23 cellular contexts compared by ENCODE assay signal in genomic region chr5:77266291-77266690, GRCh38. TPM values are rescaled to one million over a fixed set of nuclear protein-coding genes. Genes with fewer than 3 reads are reported as not detected.
DNase-seq lines count a peak whose midpoint lies in the region; ATAC-seq and TF ChIP-seq lines count a peak whose summit lies in the region.
"Had no signal": no experiment of that assay in that cellular context is flagged by ENCODE, and none has a peak within 500 bp of the region (broad histone marks: within the 10 kb centered on the region; RNA-seq: fewer than 3 reads in every experiment).

No MANE protein-coding gene starts in this region.

- H3K36me3 ChIP-seq in HEK293 (ENCODE audit: control insufficient read depth in 2 of 2, insufficient read depth in 1 of 2, low read length in 2 of 2) = no peaks in the 10 kb centered on the region
- no peaks in the 10 kb centered on the region for H3K36me3 ChIP-seq in effector memory CD4-positive, alpha-beta T cell (ENCODE audit: control insufficient read depth, insufficient read depth, low read length)

- no peaks in the 10 kb centered on the region for H3K9me3 ChIP-seq in HEK293 (ENCODE audit: control insufficient read depth, insufficient read depth, low read depth, low read length)
- H3K9me3 ChIP-seq in effector memory CD4-positive, alpha-beta T cell (ENCODE audit: control insufficient read depth, low read length) = no peaks in the 10 kb centered on the region

- CTCF ChIA-PET in HEK293 (lab: Yijun Ruan, JAX) = interaction anchor here (0.6 kb wide), 1 partner anchor 41 kb away, joined by 3 read pairs; no protein-coding TSS in a partner anchor

- no peaks in the 10 kb centered on the region for H3K4me1 ChIP-seq in HEK293 (ENCODE audit: control insufficient read depth, insufficient read depth, low read length)
- no peaks in the 10 kb centered on the region for H3K4me1 ChIP-seq in effector memory CD4-positive, alpha-beta T cell (ENCODE audit: control insufficient read depth, insufficient read depth, low read length, poor library complexity, severe bottlenecking)

- peaks cover 4% of the 10 kb centered on the region for H3K4me1 Mint-ChIP-seq in glutamatergic neuron (ENCODE audit: low read depth, unreplicated experiment)
- H3K4me1 Mint-ChIP-seq: CD4-positive, CD25-positive, alpha-beta regulatory T cell had no signal

- H3K27me3 ChIP-seq in effector memory CD4-positive, alpha-beta T cell (replicated peaks; ENCODE audit: control insufficient read depth, insufficient read depth, low read length, poor library complexity, severe bottlenecking) = no peaks in the 10 kb centered on the region

- peaks cover 2% of the 10 kb centered on the region for H3K27me3 Mint-ChIP-seq in glutamatergic neuron (ENCODE audit: unreplicated experiment)

- H3K36me3 Mint-ChIP-seq in glutamatergic neuron (ENCODE audit: unreplicated experiment) = peaks cover 11% of the 10 kb centered on the region
- H3K36me3 Mint-ChIP-seq: CD4-positive, CD25-positive, alpha-beta regulatory T cell had no signal

- no peak overlapping the region for H3K4me3 ChIP-seq in HEK293 (ENCODE audit: low read depth, low read length)
- no peak overlapping the region for H3K4me3 ChIP-seq in effector memory CD4-positive, alpha-beta T cell (ENCODE audit: insufficient read depth, low read depth, low read length, poor library complexity, severe bottlenecking)
- H3K4me3 ChIP-seq: A549 had no signal

- H3K27ac Mint-ChIP-seq in glutamatergic neuron (ENCODE audit: unreplicated experiment) = peak overlapping the region; percentile 78
- H3K27ac Mint-ChIP-seq: activated T-cell treated with anti-CD3 and anti-CD28 coated beads, Interleukin-2, amount 50 U/mL, for 72 hours; CD4-positive, CD25-positive, alpha-beta regulatory T cell had no signal

- no peak for ATAC-seq in GM18868 (IDR thresholded peaks at IDR 0.05; ENCODE audit: unreplicated experiment)
- ATAC-seq: A549, Right ventricle myocardium inferior had no signal

- H3K27ac ChIP-seq in HEK293 (ENCODE audit: extremely low read depth, low read depth, low read length) = no peak overlapping the region
- no peak overlapping the region for H3K27ac ChIP-seq in effector memory CD4-positive, alpha-beta T cell (ENCODE audit: insufficient read depth, low read length, poor library complexity, severe bottlenecking)
- H3K27ac ChIP-seq: A549, KMS-11 had no signal

- TF ChIP-seq CTCF in HEK293 (tag by site-specific recombination; IDR thresholded peaks at IDR 0.05) (no peak), glutamatergic neuron (IDR thresholded peaks at IDR 0.05; ENCODE audit: partially characterized antibody, unreplicated experiment) (no peak)

- DNase-seq in AG08395 (ENCODE audit: low spot score) (peak; percentile 32), astrocyte of the hippocampus (ENCODE audit: low read depth, low spot score) (peak; percentile 5), glutamatergic neuron (no peak), AG08396 (ENCODE audit: low spot score) (no peak)
- no peak for DNase-seq in effector memory CD4-positive, alpha-beta T cell
- no peak for DNase-seq in activated CD4-positive, CD25-positive, alpha-beta regulatory T cell (lab: John Stamatoyannopoulos, UW)
- DNase-seq: activated CD4-positive, alpha-beta T cell treated with anti-CD3 and anti-CD28 coated beads for 4 hours; activated naive CD4-positive, alpha-beta T cell treated with anti-CD3 and anti-CD28 coated beads, Interleukin-2, amount 50 U/mL, for 16 hours; activated T-cell treated with anti-CD3 and anti-CD28 coated beads, Interleukin-2, amount 50 U/mL, for 72 hours; aorta; CD4-positive, CD25-positive, alpha-beta regulatory T cell; cerebellar nuclear complex; DMS 273 treated with DMSO at 0.1 percent for 48 hours; erythroblast; kidney glomerular epithelial cell; NCI-H1694 treated with DMSO at 0.1 percent for 48 hours; stimulated activated CD4-positive, alpha-beta T cell treated with anti-CD3 and anti-CD28 coated beads, Interleukin-4, amount 100 ng/mL, for 1 hour; stimulated activated naive CD4-positive, alpha-beta T cell had no signal

- POLR2A ChIA-PET in HEK293 (lab: Yijun Ruan, JAX) = no interaction called here

- H3K4me3 Mint-ChIP-seq in glutamatergic neuron (ENCODE audit: unreplicated experiment) = no peak overlapping the region
- H3K4me3 Mint-ChIP-seq: activated T-cell treated with anti-CD3 and anti-CD28 coated beads, Interleukin-2, amount 50 U/mL, for 72 hours; CD4-positive, CD25-positive, alpha-beta regulatory T cell had no signal

- H3K9me3 Mint-ChIP-seq in glutamatergic neuron (ENCODE audit: unreplicated experiment) = no peaks in the 10 kb centered on the region

TF ChIP-seq in HEK293, 187 proteins besides CTCF, POLR2A, EP300 and RAD21:
- TF ChIP-seq ZNF10 (tag by site-specific recombination; IDR thresholded peaks at IDR 0.05) (peak; percentile 55; the same call in 1 of the 2 replicates), ZNF302 (tag by site-specific recombination; IDR thresholded peaks at IDR 0.05; ENCODE audit: low read depth) (no peak), ZNF18 (tag by site-specific recombination; IDR thresholded peaks at IDR 0.05) (no peak), ZNF362 (tag by site-specific recombination; IDR thresholded peaks at IDR 0.05) (no peak), ZNF121 (tag by site-specific recombination; IDR thresholded peaks at IDR 0.05) (no peak), ZNF555 (tag by site-specific recombination; conservative IDR thresholded peaks at IDR 0.05) (no peak)

RNA-seq across cellular contexts. Expression of gene PDE8B, which starts 55.8 kb away (rescaled TPM):
- total RNA-seq in glutamatergic neuron (ENCODE audit: unreplicated experiment) = 1.1 TPM
- total RNA-seq: CD4-positive, CD25-positive, alpha-beta regulatory T cell had no signal

Comparison
In these comparisons a context has a peak if more than half of its experiments do, and no peak if none do; other contexts are left out.
1. DNase-seq: peak in AG08395 (single experiment) and astrocyte of the hippocampus (single experiment); none in glutamatergic neuron (single experiment), effector memory CD4-positive, alpha-beta T cell (0 of 3), activated CD4-positive, CD25-positive, alpha-beta regulatory T cell (0 of 4) and AG08396 (single experiment).